23 cellular contexts compared by ENCODE assay signal in genomic region chr15:39364721-39365120, GRCh38.
DNase-seq lines count a peak whose midpoint lies in the region; ATAC-seq, FAIRE-seq and TF ChIP-seq lines count a peak whose summit lies in the region.
"Had no signal": no experiment of that assay in that cellular context is flagged by ENCODE, and none has a peak within 500 bp of the region (broad histone marks: within the 10 kb centered on the region; RNA-seq: fewer than 3 reads in every experiment).

No MANE protein-coding gene starts in this region.

- DNase-seq in right lobe of liver (no peak), HepG2 (ENCODE audit: low spot score) (no peak), adipocyte (ENCODE audit: low read depth) (no peak), lung microvascular endothelial cell (ENCODE audit: low read depth in 2 of 2) (peak; percentile 34 to 53), kidney (no peak), Right ventricle myocardium superior (no peak), NCI-H2107 (lab: John Stamatoyannopoulos, UW) (no peak)
- DNase-seq: CD4-positive, alpha-beta memory T cell; EL; MG63; NCI-H1048; NCI-H1436; NCI-H1930; NCI-H345; NCI-H524 treated with DMSO at 0.1 percent for 48 hours; Peyer's patch had no signal

- no peak for TF ChIP-seq CTCF in right lobe of liver (IDR thresholded peaks at IDR 0.05)
- no peak for TF ChIP-seq CTCF in HepG2 (CRISPR knock-in tag; IDR thresholded peaks at IDR 0.05)
- TF ChIP-seq CTCF in kidney (IDR thresholded peaks at IDR 0.05; ENCODE audit: borderline replicate concordance, extremely low read depth, insufficient read depth), result no peak

- H3K27me3 ChIP-seq in right lobe of liver (no peaks in the 10 kb centered on the region), HepG2 (ENCODE audit: control insufficient read depth in 1 of 2, insufficient read depth in 2 of 2, low read length in 2 of 2) (no peaks in the 10 kb centered on the region), adipocyte (replicated peaks; ENCODE audit: control insufficient read depth, insufficient read depth, low read length) (no peaks in the 10 kb centered on the region), skeletal muscle satellite cell (ENCODE audit: control insufficient read depth, insufficient read depth, low read length) (no peaks in the 10 kb centered on the region)
- H3K27me3 ChIP-seq: BLaER1, MG63, Peyer's patch had no signal

- CTCF ChIA-PET in HepG2 (lab: Yijun Ruan, JAX; ENCODE audit: low intra/inter-chr PET ratio, low total read pairs), result no interaction called here

- H2AFZ ChIP-seq in HepG2 (ENCODE audit: low read length), result no peak overlapping the region

- no peaks in the 10 kb centered on the region for H3K79me2 ChIP-seq in HepG2 (ENCODE audit: insufficient read depth, low read length)

- in situ Hi-C loops in HepG2 (cut with HindIII; ENCODE audit: extremely low pct_ligation_motif_present, low pct_unique_long_range_greater_than_20kb), result no loop called here

- no TSS peak for BruUV-seq in HepG2 (replicated peaks; lab: Mats Ljungman, UMichigan)

- H3K4me2 ChIP-seq in HepG2 (ENCODE audit: low read depth, low read length) (no peak overlapping the region), skeletal muscle satellite cell (ENCODE audit: low read length) (peak overlapping the region; percentile 32)
- H3K4me2 ChIP-seq: BLaER1, KMS-11 had no signal

- no peaks in the 10 kb centered on the region for H4K20me1 ChIP-seq in HepG2 (ENCODE audit: insufficient read depth, low read length)
- H4K20me1 ChIP-seq: BLaER1 had no signal

- H3K4me1 ChIP-seq in right lobe of liver (peaks cover 0 to 50% (median 17%) of the 10 kb centered on the region in 4 donors), HepG2 (ENCODE audit: insufficient read depth, low read length) (peaks cover 50% of the 10 kb centered on the region), adipocyte (ENCODE audit: control insufficient read depth, insufficient read depth, low read length) (peaks cover 44% of the 10 kb centered on the region), skeletal muscle satellite cell (ENCODE audit: control insufficient read depth, insufficient read depth, low read length) (peaks cover 75% of the 10 kb centered on the region), kidney (ENCODE audit: control insufficient read depth in 1 of 2, insufficient read depth in 1 of 2, low read depth in 1 of 2, low read length in 2 of 2) (no peaks in the 10 kb centered on the region)
- H3K4me1 ChIP-seq: BLaER1, Peyer's patch had no signal

- no peaks in the 10 kb centered on the region for H3K36me3 ChIP-seq in right lobe of liver
- no peaks in the 10 kb centered on the region for H3K36me3 ChIP-seq in HepG2 (replicated peaks in 1 of 2; ENCODE audit: control insufficient read depth in 1 of 2, insufficient read depth in 2 of 2, low read length in 2 of 2)
- H3K36me3 ChIP-seq in adipocyte (ENCODE audit: control insufficient read depth, insufficient read depth, low read length, severe bottlenecking), result no peaks in the 10 kb centered on the region
- no peaks in the 10 kb centered on the region for H3K36me3 ChIP-seq in skeletal muscle satellite cell (ENCODE audit: insufficient read depth, low read length)
- no peaks in the 10 kb centered on the region for H3K36me3 ChIP-seq in kidney (ENCODE audit: control insufficient read depth in 1 of 2, insufficient read depth in 2 of 2, low read length in 2 of 2)
- H3K36me3 ChIP-seq: BLaER1, MG63, Peyer's patch had no signal

- no peak overlapping the region for H3K9ac ChIP-seq in HepG2 (ENCODE audit: insufficient read depth, low read depth, low read length)
- peak overlapping the region; percentile 53 for H3K9ac ChIP-seq in adipocyte (ENCODE audit: low read length)
- H3K9ac ChIP-seq in skeletal muscle satellite cell (ENCODE audit: low read depth, low read length), result peak overlapping the region; percentile 80
- no peak overlapping the region for H3K9ac ChIP-seq in kidney (ENCODE audit: low read length in 2 of 2)
- H3K9ac ChIP-seq: BLaER1, KMS-11 had no signal

- no peak overlapping the region for H3K4me3 ChIP-seq in right lobe of liver
- H3K4me3 ChIP-seq in HepG2 (replicated peaks in 1 of 3; ENCODE audit: insufficient read depth in 1 of 3, low read depth in 2 of 3, low read length in 3 of 3), result no peak overlapping the region
- no peak overlapping the region for H3K4me3 ChIP-seq in adipocyte (ENCODE audit: low read length)
- peak overlapping the region; percentile 4 for H3K4me3 ChIP-seq in skeletal muscle satellite cell (ENCODE audit: low read length)
- H3K4me3 ChIP-seq in kidney (ENCODE audit: low read length in 2 of 2), result no peak overlapping the region
- H3K4me3 ChIP-seq: BLaER1, GM12878, MG63, Peyer's patch, SK-N-MC had no signal

- WGBS in right lobe of liver (ENCODE audit: insufficient coverage, low coverage, low lambda C conversion rate, missing lambda C conversion rate), result 29% methylated on average over 1 of the region's 1 CpG
- WGBS in HepG2 (ENCODE audit: low lambda C conversion rate), result 80% methylated on average over 1 of the region's 1 CpG

- TF ChIP-seq EP300 in HepG2 (IDR thresholded peaks at IDR 0.05; ENCODE audit: low read depth in 2 of 2, low read length in 2 of 2) (no peak), HepG2 (CRISPR knock-in tag; IDR thresholded peaks at IDR 0.05; ENCODE audit: borderline replicate concordance) (no peak)

- TF ChIP-seq POLR2A in right lobe of liver (IDR thresholded peaks at IDR 0.05), result no peak
- TF ChIP-seq POLR2A in HepG2 (IDR thresholded peaks at IDR 0.05; ENCODE audit: insufficient read depth in 1 of 2, low read depth in 2 of 2, low read length in 2 of 2), result no peak

- intact Hi-C loops in right lobe of liver (cut with DNase I) (no loop called here), HepG2 (cut with micrococcal nuclease; ENCODE audit: unreplicated experiment) (loop anchor here (5.0 to 10.0 kb wide), 3 partner anchors 38 to 240 kb away; no protein-coding TSS in a partner anchor), kidney (cut with DNase I) (no loop called here), Right ventricle myocardium superior (cut with DNase I) (no loop called here)

- POLR2A ChIA-PET in HepG2 (lab: Yijun Ruan, JAX), result no interaction called here

- no peak for TF ChIP-seq RAD21 in HepG2 (CRISPR knock-in tag; IDR thresholded peaks at IDR 0.05)

- ATAC-seq in right lobe of liver (peak in 3 of 4 donors; percentile 7 to 24 (median 15)), HepG2 (no peak), Right ventricle myocardium superior (ENCODE audit: poor library complexity) (no peak)
- ATAC-seq: Right ventricle myocardium inferior had no signal

- H3K27ac ChIP-seq in right lobe of liver, result peak overlapping the region; percentile 44 to 74 (median 72)
- no peak overlapping the region for H3K27ac ChIP-seq in HepG2 (ENCODE audit: extremely low read length, insufficient read depth, low read length)
- no peak overlapping the region for H3K27ac ChIP-seq in kidney (ENCODE audit: low read depth in 2 of 2, low read length in 2 of 2)
- H3K27ac ChIP-seq: BLaER1, KMS-11, Peyer's patch, SK-N-MC had no signal

- H3K9me3 ChIP-seq in right lobe of liver (no peaks in the 10 kb centered on the region), HepG2 (ENCODE audit: low read length) (peaks cover 9% of the 10 kb centered on the region; the same call in 1 of the 2 replicates), adipocyte (ENCODE audit: control insufficient read depth, low read length) (no peaks in the 10 kb centered on the region), skeletal muscle satellite cell (replicated peaks; ENCODE audit: low read length) (no peaks in the 10 kb centered on the region), kidney (ENCODE audit: control insufficient read depth in 1 of 2, low read length in 2 of 2) (no peaks in the 10 kb centered on the region)
- H3K9me3 ChIP-seq: Peyer's patch had no signal

- no peak for FAIRE-seq in HepG2 (lab: Jason Lieb, UNC)
- FAIRE-seq in kidney (lab: Jason Lieb, UNC), result no peak
- FAIRE-seq: GM12878, GM19239 had no signal

TF ChIP-seq in HepG2, 621 proteins besides CTCF, POLR2A, EP300 and RAD21:
- TF ChIP-seq ZNF577 (CRISPR knock-in tag; IDR thresholded peaks at IDR 0.05; ENCODE audit: borderline replicate concordance, low read depth), result no peak
- no peak for TF ChIP-seq TOE1 (CRISPR knock-in tag; IDR thresholded peaks at IDR 0.05)
- no peak for TF ChIP-seq CHD2 (IDR thresholded peaks at IDR 0.05; ENCODE audit: low read depth, low read length)
- no peak for TF ChIP-seq ZNF3 (CRISPR knock-in tag; IDR thresholded peaks at IDR 0.05)
- TF ChIP-seq CREB1 (IDR thresholded peaks at IDR 0.05), result no peak
- no peak for TF ChIP-seq CREB1 (CRISPR knock-in tag; IDR thresholded peaks at IDR 0.05)

Comparison
In these comparisons a context has a peak if more than half of its experiments do, and no peak if none do; other contexts are left out.
1. ATAC-seq: peak in right lobe of liver (3 of 4); none in HepG2 (single experiment) and Right ventricle myocardium superior (single experiment).
2. H3K27ac ChIP-seq: peak in right lobe of liver (3 of 3); none in HepG2 (single experiment) and kidney (0 of 2).
3. DNase-seq: peak in lung microvascular endothelial cell (2 of 2); none in right lobe of liver (0 of 3), HepG2 (single experiment), adipocyte (single experiment), kidney (single experiment), Right ventricle myocardium superior (single experiment) and NCI-H2107 (single experiment).
4. H3K9ac ChIP-seq: peak in adipocyte (single experiment) and skeletal muscle satellite cell (single experiment); none in HepG2 (single experiment) and kidney (0 of 2).